In the genomic region with DNA sequence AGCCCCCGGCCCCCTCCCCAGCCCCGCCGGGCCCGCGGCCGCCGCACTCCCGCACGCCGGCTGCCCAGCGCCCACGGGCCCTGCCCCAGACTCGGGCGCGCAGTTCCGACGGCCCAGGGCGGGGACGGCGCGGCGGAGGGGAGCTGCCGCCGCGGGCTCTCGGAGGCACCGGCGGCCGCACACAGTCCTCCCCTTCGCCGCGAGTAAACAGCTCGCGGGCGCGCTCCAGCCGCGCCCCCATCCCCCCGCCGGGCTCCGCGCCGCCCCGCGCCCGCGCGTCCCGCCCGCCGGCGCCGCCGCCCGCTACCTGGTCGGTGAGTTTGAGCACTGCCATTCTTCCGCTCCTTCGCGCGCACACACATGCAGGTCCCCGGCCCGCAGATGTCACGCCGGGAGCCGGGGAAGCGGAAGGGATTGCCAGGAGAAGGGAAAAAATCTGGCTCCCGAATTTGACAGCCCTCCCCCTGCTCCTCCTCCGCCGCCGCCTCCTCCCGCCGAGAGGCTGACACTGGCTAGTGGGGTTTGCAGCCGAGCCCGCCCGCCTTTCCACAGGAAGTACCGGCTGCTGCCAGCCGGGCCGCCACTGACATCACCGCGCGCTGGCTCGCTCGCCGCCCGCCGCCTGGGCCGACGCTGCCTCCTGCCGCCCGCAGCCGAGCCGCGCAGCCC, we compare ENCODE assay signal across 8 cellular contexts. TPM values are rescaled to one million over a fixed set of nuclear protein-coding genes. Genes with fewer than 3 reads are reported as not detected.
DNase-seq lines count a peak whose midpoint lies in the region; ATAC-seq and TF ChIP-seq lines count a peak whose summit lies in the region.

A gene (minus strand): TSS at position 510 of the 669 bp plus-strand sequence. CDS start 176 bp downstream, at position 334.

- DNase-seq in AG04450 (ENCODE audit: low read depth, low spot score) (peak; percentile 55), NCI-H345 (lab: John Stamatoyannopoulos, UW) (peak; percentile 82), caudate nucleus (lab: John Stamatoyannopoulos, UW) (peak in 60 of 61 donors; percentile 46 to 92 (median 80)), islet precursor cell (peak; percentile 93)
- peak; percentile 66 to 81 (median 75) for DNase-seq in activated CD4-positive, CD25-positive, alpha-beta regulatory T cell (lab: John Stamatoyannopoulos, UW)
- peak; percentile 66 to 78 (median 76) for DNase-seq in stimulated activated CD4-positive, alpha-beta T cell treated with anti-CD3 and anti-CD28 coated beads, Interleukin-12 subunit alpha, Interleukin-12 subunit beta, amount 100 ng/mL, for 48 hours (ENCODE audit: low read depth in 2 of 3, low spot score in 1 of 3)

- peak; percentile 10; the same call in 1 of the 2 replicates for TF ChIP-seq CTCF in AG04450 (IDR thresholded peaks at IDR 0.05; ENCODE audit: low read depth, low read length)

- H3K4me3 ChIP-seq in AG04450 (ENCODE audit: low read depth, low read length): peak within 1 kb of the TSS; percentile 75

- H3K9me3 ChIP-seq in AG04450 (ENCODE audit: control insufficient read depth, insufficient read depth, low read length): no peaks in the 10 kb centered on the region

- H3K27me3 ChIP-seq in AG04450 (ENCODE audit: control insufficient read depth, insufficient read depth, low read length): no peaks in the 10 kb centered on the region

- ATAC-seq in GM18873 (IDR thresholded peaks at IDR 0.05; ENCODE audit: low FRiP score, unreplicated experiment) (peak; percentile 51), HG03135 (IDR thresholded peaks at IDR 0.05; ENCODE audit: unreplicated experiment) (peak; percentile 58)

- CTCF ChIA-PET in AG04450 (lab: Charles Lee): interaction anchor here (1.0 to 3.6 kb wide), 3 partner anchors 120 to 197 kb away, joined by 3 to 25 read pairs (median 8); no protein-coding TSS in a partner anchor

- POLR2A ChIA-PET in AG04450 (lab: Yijun Ruan, JAX): interaction anchor here (0.6 kb wide), 1 partner anchor 10 kb away, joined by 7 read pairs; no protein-coding TSS in a partner anchor

- no peak within 1 kb of the TSS for H3K27ac ChIP-seq in AG04450 (ENCODE audit: low read depth, low read length)
- peak within 1 kb of the TSS; percentile 77 for H3K27ac ChIP-seq in caudate nucleus (ENCODE audit: low read depth, low read length)

RNA-seq across cellular contexts. Expression of the gene that starts here (rescaled TPM):
- polyA plus RNA-seq in AG04450 (2011; rRNA removed): 12.1 and 14.7 TPM in 2 replicates
- 29.1 and 30.7 TPM in 2 replicates for polyA minus RNA-seq in AG04450 (2011; rRNA and poly(A)+ RNA removed)
